8 cellular contexts compared by ENCODE assay signal in the genomic region with DNA sequence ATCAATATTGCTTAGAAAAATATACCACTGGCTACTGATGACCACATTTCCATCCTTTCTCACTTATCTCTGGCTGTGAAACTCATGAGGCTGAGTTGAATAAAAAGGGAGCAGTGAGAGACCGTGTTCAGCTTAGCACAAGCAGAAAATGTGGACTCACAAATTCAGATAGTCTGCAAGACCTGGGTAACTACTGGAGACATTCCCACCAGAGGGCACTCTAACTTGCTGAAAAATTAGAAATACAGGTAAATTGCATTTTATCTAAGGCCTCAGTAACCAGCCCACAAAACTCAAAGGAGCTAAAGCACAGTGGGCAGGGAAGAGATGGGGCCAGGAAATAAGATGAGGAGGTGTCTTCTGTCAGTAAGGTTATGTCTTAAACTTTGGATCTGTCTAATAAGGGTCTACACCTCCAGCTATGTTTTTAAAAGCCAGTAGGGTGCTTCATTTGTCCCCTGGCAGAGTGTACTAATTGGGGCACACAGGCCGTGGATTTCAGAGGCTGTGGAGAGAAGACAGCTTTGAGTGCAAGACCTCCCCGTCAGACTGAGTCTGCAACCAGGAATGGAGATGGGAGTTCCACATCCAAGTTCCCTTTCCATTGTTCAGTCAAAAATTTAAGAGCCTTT. TPM values are rescaled to one million over a fixed set of nuclear protein-coding genes. Genes with fewer than 3 reads are reported as not detected.
DNase-seq lines count a peak whose midpoint lies in the region; ATAC-seq and TF ChIP-seq lines count a peak whose summit lies in the region.

No MANE protein-coding gene starts in this region.

- no peaks in the 10 kb centered on the region for H3K4me1 ChIP-seq in HCT116 (ENCODE audit: control insufficient read depth in 1 of 2, insufficient read depth in 2 of 2, low read length in 2 of 2)

- H3K4me3 Mint-ChIP-seq in activated T-helper 17 cell treated with anti-CD3 and anti-CD28 coated beads, Interleukin-2, amount 50 U/mL, for 72 hours: no peak overlapping the region

- POLR2A ChIA-PET in HCT116 (lab: Charles Lee): interaction anchor here (1.2 to 3.7 kb wide), 3 partner anchors 29 to 442 kb away, joined by 3 to 24 read pairs (median 3); a partner anchor contains a TSS

- no peaks in the 10 kb centered on the region for H3K9me3 Mint-ChIP-seq in activated T-helper 17 cell treated with anti-CD3 and anti-CD28 coated beads, Interleukin-2, amount 50 U/mL, for 72 hours

- H3K36me3 Mint-ChIP-seq in activated T-helper 17 cell treated with anti-CD3 and anti-CD28 coated beads, Interleukin-2, amount 50 U/mL, for 72 hours (ENCODE audit: low read depth): no peaks in the 10 kb centered on the region

- peak; percentile 79 for TF ChIP-seq RAD21 in HCT116 (IDR thresholded peaks at IDR 0.05; ENCODE audit: low read depth)

- no peak overlapping the region for H3K4me2 ChIP-seq in HCT116 (ENCODE audit: low read length)

- CTCF ChIA-PET in HCT116 (lab: Charles Lee): interaction anchor here (0.8 to 13.3 kb wide), 24 partner anchors 9 to 644 kb away, joined by 3 to 553 read pairs (median 5); a partner anchor contains a TSS

- RAD21 ChIA-PET in HCT116 (lab: Charles Lee; ENCODE audit: low non-redundant PET in 1 of 2, low total read pairs in 2 of 2, uncharacterized antibody in 2 of 2, unreplicated experiment in 2 of 2): interaction anchor here (0.9 to 4.0 kb wide), 5 partner anchors 199 to 387 kb away, joined by 3 to 38 read pairs (median 9); no protein-coding TSS in a partner anchor

- no peak for TF ChIP-seq POLR2A in HCT116 (IDR thresholded peaks at IDR 0.05; ENCODE audit: borderline replicate concordance, extremely low read depth, insufficient read depth, insufficient read length)

- H3K4me3 ChIP-seq in HCT116 (replicated peaks in 1 of 2; ENCODE audit: low read depth in 1 of 2, low read length in 2 of 2): no peak overlapping the region

- H3K27me3 ChIP-seq in HCT116 (ENCODE audit: insufficient read depth, low read length): no peaks in the 10 kb centered on the region

- intact Hi-C loops in HCT116 (cut with micrococcal nuclease): loop anchor here (1.0 to 10.0 kb wide), 4 partner anchors 121 to 643 kb away; no protein-coding TSS in a partner anchor

- H3K9me3 ChIP-seq in HCT116 (ENCODE audit: control insufficient read depth in 1 of 2, insufficient read depth in 1 of 2, low read depth in 1 of 2, low read length in 2 of 2): no peaks in the 10 kb centered on the region

- H3K36me3 ChIP-seq in HCT116 (ENCODE audit: control insufficient read depth in 1 of 2, insufficient read depth in 2 of 2, low read length in 2 of 2): no peaks in the 10 kb centered on the region

- H3K27me3 Mint-ChIP-seq in activated T-helper 17 cell treated with anti-CD3 and anti-CD28 coated beads, Interleukin-2, amount 50 U/mL, for 72 hours: peaks cover 16% of the 10 kb centered on the region

- peak; percentile 64 to 83 (median 72) for TF ChIP-seq CTCF in HCT116 (IDR thresholded peaks at IDR 0.05 in 2 of 3, conservative IDR thresholded peaks at IDR 0.05 in 1 of 3; ENCODE audit: borderline replicate concordance in 1 of 3, insufficient read depth in 1 of 3, low read depth in 2 of 3, low read length in 2 of 3)

- no peaks in the 10 kb centered on the region for H4K20me1 ChIP-seq in HCT116 (ENCODE audit: insufficient read depth)

- H3K27ac Mint-ChIP-seq in activated T-helper 17 cell treated with anti-CD3 and anti-CD28 coated beads, Interleukin-2, amount 50 U/mL, for 72 hours: no peak overlapping the region

- BruUV-seq in HCT116 (replicated peaks; lab: Mats Ljungman, UMichigan): no TSS peak

- H3K79me2 ChIP-seq in HCT116 (ENCODE audit: insufficient read depth, low read length): no peaks in the 10 kb centered on the region

- H3K9ac ChIP-seq in HCT116 (ENCODE audit: low read length): no peak overlapping the region

- no peaks in the 10 kb centered on the region for H3K4me1 Mint-ChIP-seq in activated T-helper 17 cell treated with anti-CD3 and anti-CD28 coated beads, Interleukin-2, amount 50 U/mL, for 72 hours

- H3K27ac ChIP-seq in HCT116 (ENCODE audit: low read depth, low read length): no peak overlapping the region

- DNase-seq in SIG-M5 treated with dmso at 0.1 percent for 504 hours (lab: John Stamatoyannopoulos, UW; ENCODE audit: unreplicated experiment) (peak; percentile 46), SIG-M5 (lab: John Stamatoyannopoulos, UW) (no peak), HCT116 (ENCODE audit: low read depth, low spot score) (peak; percentile 71), NCI-H226 (peak; percentile 10), iPS DF 19.7 (ENCODE audit: low read depth, low spot score) (peak; percentile 28), superior temporal gyrus (ENCODE audit: extremely low spot score) (peak; percentile 78)

- H2AFZ ChIP-seq in HCT116 (ENCODE audit: low read depth, low read length, poor library complexity, severe bottlenecking): no peak overlapping the region

- ATAC-seq in HCT116: peak; percentile 88
- ATAC-seq in activated T-helper 17 cell treated with anti-CD3 and anti-CD28 coated beads, Interleukin-2, amount 50 U/mL, for 72 hours (replicated peaks): peak; percentile 26
- no peak for ATAC-seq in HG03521 (IDR thresholded peaks at IDR 0.05; ENCODE audit: unreplicated experiment)

- H3K9me2 ChIP-seq in HCT116 (ENCODE audit: insufficient read depth): no peaks in the 10 kb centered on the region

TF ChIP-seq in HCT116, 20 proteins besides CTCF, POLR2A, EP300 and RAD21:
- no peak for TF ChIP-seq ZNF274 (IDR thresholded peaks at IDR 0.05; ENCODE audit: low read depth, low read length)
- no peak for TF ChIP-seq ZFX (IDR thresholded peaks at IDR 0.05)
- TF ChIP-seq, protein P1, sequence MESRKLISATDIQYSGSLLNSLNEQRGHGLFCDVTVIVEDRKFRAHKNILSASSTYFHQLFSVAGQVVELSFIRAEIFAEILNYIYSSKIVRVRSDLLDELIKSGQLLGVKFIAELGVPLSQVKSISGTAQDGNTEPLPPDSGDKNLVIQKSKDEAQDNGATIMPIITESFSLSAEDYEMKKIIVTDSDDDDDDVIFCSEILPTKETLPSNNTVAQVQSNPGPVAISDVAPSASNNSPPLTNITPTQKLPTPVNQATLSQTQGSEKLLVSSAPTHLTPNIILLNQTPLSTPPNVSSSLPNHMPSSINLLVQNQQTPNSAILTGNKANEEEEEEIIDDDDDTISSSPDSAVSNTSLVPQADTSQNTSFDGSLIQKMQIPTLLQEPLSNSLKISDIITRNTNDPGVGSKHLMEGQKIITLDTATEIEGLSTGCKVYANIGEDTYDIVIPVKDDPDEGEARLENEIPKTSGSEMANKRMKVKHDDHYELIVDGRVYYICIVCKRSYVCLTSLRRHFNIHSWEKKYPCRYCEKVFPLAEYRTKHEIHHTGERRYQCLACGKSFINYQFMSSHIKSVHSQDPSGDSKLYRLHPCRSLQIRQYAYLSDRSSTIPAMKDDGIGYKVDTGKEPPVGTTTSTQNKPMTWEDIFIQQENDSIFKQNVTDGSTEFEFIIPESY (IDR thresholded peaks at IDR 0.05; ENCODE audit: extremely low read depth, insufficient replicate concordance, low read length): no peak
- TF ChIP-seq EZH2phosphoT487 (IDR thresholded peaks at IDR 0.05; ENCODE audit: borderline replicate concordance): no peak
- TF ChIP-seq CEBPB (IDR thresholded peaks at IDR 0.05; ENCODE audit: low read depth): no peak

RNA-seq across cellular contexts. Expression of a gene that starts 8.7 kb away (rescaled TPM):
- total RNA-seq in HCT116 (2021; ENCODE audit: unreplicated experiment): 68.9 TPM
- polyA plus RNA-seq in HCT116 (2012): 35.7 and 50.5 TPM in 2 replicates
- 10 to 100 TPM; 39.7 to 50.5 TPM for total RNA-seq in activated T-helper 17 cell treated with anti-CD3 and anti-CD28 coated beads, Interleukin-2, amount 50 U/mL, for 72 hours

RNA-seq across cellular contexts. Expression of a gene that starts 29.2 kb away (rescaled TPM):
- 12.7 TPM for total RNA-seq in HCT116 (2021; ENCODE audit: unreplicated experiment)
- polyA plus RNA-seq in HCT116 (2012): 5.4 and 6.8 TPM in 2 replicates
- 10 to 100 TPM; 12.9 to 16.4 TPM for total RNA-seq in activated T-helper 17 cell treated with anti-CD3 and anti-CD28 coated beads, Interleukin-2, amount 50 U/mL, for 72 hours

RNA-seq across cellular contexts. Expression of a gene that starts 29.5 kb away (rescaled TPM):
- 8.1 TPM for total RNA-seq in HCT116 (2021; ENCODE audit: unreplicated experiment)
- 16.2 and 21.9 TPM in 2 replicates for polyA plus RNA-seq in HCT116 (2012)
- total RNA-seq in activated T-helper 17 cell treated with anti-CD3 and anti-CD28 coated beads, Interleukin-2, amount 50 U/mL, for 72 hours: 10 to 100 TPM; 10.5 to 11.8 TPM

RNA-seq across cellular contexts. Expression of a gene that starts 53.8 kb away (rescaled TPM):
- total RNA-seq in HCT116 (2021; ENCODE audit: unreplicated experiment): not detected
- polyA plus RNA-seq in HCT116 (2012): 0.01 TPM in 1 of 2 replicates, not detected in the other
- under 1 TPM in 1 of 2 donors, not detected in 1; 0.06 TPM for total RNA-seq in activated T-helper 17 cell treated with anti-CD3 and anti-CD28 coated beads, Interleukin-2, amount 50 U/mL, for 72 hours

RNA-seq across cellular contexts. Expression of a gene that starts 55.6 kb away (rescaled TPM):
- total RNA-seq in HCT116 (2021; ENCODE audit: unreplicated experiment): 5.5 TPM
- 2.3 and 2.7 TPM in 2 replicates for polyA plus RNA-seq in HCT116 (2012)
- total RNA-seq in activated T-helper 17 cell treated with anti-CD3 and anti-CD28 coated beads, Interleukin-2, amount 50 U/mL, for 72 hours: 1 to 10 TPM; 4.8 to 6.8 TPM
